ENCODE assay signal across 15 cellular contexts in the genomic region with DNA sequence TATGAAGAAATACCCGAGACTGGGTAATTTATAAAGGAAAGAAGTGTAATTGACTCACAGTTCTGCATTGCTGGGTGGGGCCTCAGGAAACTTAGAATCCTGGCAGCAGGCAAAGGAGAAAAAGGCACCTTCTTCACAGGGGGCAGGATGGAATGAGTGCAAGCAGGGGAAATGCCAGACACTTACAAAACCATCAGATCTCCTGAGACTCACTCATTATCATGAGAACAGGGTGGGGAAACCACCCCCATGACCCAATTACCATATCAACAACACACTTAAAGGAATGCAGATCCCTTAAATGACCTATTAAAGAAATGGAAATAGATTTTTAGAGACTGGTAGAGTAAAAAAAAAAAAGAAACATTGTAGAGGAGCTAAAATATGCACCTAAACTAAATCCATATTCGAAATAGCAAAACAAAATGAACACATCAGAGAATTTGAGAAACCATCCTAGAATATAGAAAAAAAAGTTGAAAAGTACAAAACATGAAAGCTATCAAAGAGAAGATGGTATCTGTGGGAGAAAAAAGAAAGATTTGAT.
"Had no signal": no experiment of that assay in that cellular context is flagged by ENCODE, and none has a peak within 500 bp of the region (broad histone marks: within the 10 kb centered on the region; RNA-seq: fewer than 3 reads in every experiment).

No MANE protein-coding gene starts in this region.

- DNase-seq: activated CD4-positive, alpha-beta T cell treated with anti-CD3 and anti-CD28 coated beads, Interleukin-2, amount 10 ng/mL, durations not matched to agents 7 days and 5 days; activated naive CD4-positive, alpha-beta T cell treated with Interleukin-2 at 50 U/mL for 16 hours; erythroblast; heart right ventricle; naive thymus-derived CD4-positive, alpha-beta T cell; ovary; sigmoid colon; spleen; stimulated activated naive CD8-positive, alpha-beta T cell treated with anti-CD3 and anti-CD28 coated beads, Interleukin-15, amount 100 ng/mL, for 72 hours had no signal

- ATAC-seq: activated T-helper 17 cell treated with anti-CD3 and anti-CD28 coated beads, Interleukin-2, amount 50 U/mL, for 72 hours; gastroesophageal sphincter; heart right ventricle; left lobe of liver; naive thymus-derived CD4-positive, alpha-beta T cell; stimulated activated naive CD8-positive, alpha-beta T cell treated with anti-CD3 and anti-CD28 coated beads, Interleukin-15, amount 100 ng/mL, for 72 hours had no signal

- H3K4me3 Mint-ChIP-seq: activated CD4-positive, alpha-beta T cell treated with anti-CD3 and anti-CD28 coated beads, Interleukin-2, amount 10 ng/mL, durations not matched to agents 7 days and 5 days; activated T-helper 17 cell treated with anti-CD3 and anti-CD28 coated beads, Interleukin-2, amount 50 U/mL, for 72 hours; naive thymus-derived CD4-positive, alpha-beta T cell; stimulated activated naive CD8-positive, alpha-beta T cell treated with anti-CD3 and anti-CD28 coated beads, Interleukin-15, amount 100 ng/mL, for 72 hours; type B pancreatic cell had no signal

- H3K4me3 ChIP-seq: ascending aorta, cardiac muscle cell, gastroesophageal sphincter, heart right ventricle, ovary, sigmoid colon, spleen had no signal

- H3K27ac Mint-ChIP-seq: activated CD4-positive, alpha-beta T cell treated with anti-CD3 and anti-CD28 coated beads, Interleukin-2, amount 10 ng/mL, durations not matched to agents 7 days and 5 days; activated T-helper 17 cell treated with anti-CD3 and anti-CD28 coated beads, Interleukin-2, amount 50 U/mL, for 72 hours; naive thymus-derived CD4-positive, alpha-beta T cell; stimulated activated naive CD8-positive, alpha-beta T cell treated with anti-CD3 and anti-CD28 coated beads, Interleukin-15, amount 100 ng/mL, for 72 hours; type B pancreatic cell had no signal

- H3K27ac ChIP-seq: ascending aorta, cardiac muscle cell, gastroesophageal sphincter, heart right ventricle, ovary, sigmoid colon, spleen had no signal

- H3K36me3 ChIP-seq: ascending aorta, cardiac muscle cell, gastroesophageal sphincter, heart right ventricle, ovary, sigmoid colon, spleen had no signal

- H3K4me1 Mint-ChIP-seq: activated CD4-positive, alpha-beta T cell treated with anti-CD3 and anti-CD28 coated beads, Interleukin-2, amount 10 ng/mL, durations not matched to agents 7 days and 5 days; stimulated activated naive CD8-positive, alpha-beta T cell treated with anti-CD3 and anti-CD28 coated beads, Interleukin-15, amount 100 ng/mL, for 72 hours had no signal

- H3K9me3 Mint-ChIP-seq: activated CD4-positive, alpha-beta T cell treated with anti-CD3 and anti-CD28 coated beads, Interleukin-2, amount 10 ng/mL, durations not matched to agents 7 days and 5 days; activated T-helper 17 cell treated with anti-CD3 and anti-CD28 coated beads, Interleukin-2, amount 50 U/mL, for 72 hours; stimulated activated naive CD8-positive, alpha-beta T cell treated with anti-CD3 and anti-CD28 coated beads, Interleukin-15, amount 100 ng/mL, for 72 hours; type B pancreatic cell had no signal

- H3K27me3 ChIP-seq: ascending aorta, cardiac muscle cell, gastroesophageal sphincter, heart right ventricle, ovary, sigmoid colon, spleen had no signal

- H3K4me1 ChIP-seq: ascending aorta, gastroesophageal sphincter, heart right ventricle, sigmoid colon, spleen had no signal

- H3K9me3 ChIP-seq: ascending aorta, gastroesophageal sphincter, ovary, sigmoid colon, spleen had no signal

- H3K36me3 Mint-ChIP-seq: naive thymus-derived CD4-positive, alpha-beta T cell; type B pancreatic cell had no signal

- H3K27me3 Mint-ChIP-seq: activated CD4-positive, alpha-beta T cell treated with anti-CD3 and anti-CD28 coated beads, Interleukin-2, amount 10 ng/mL, durations not matched to agents 7 days and 5 days; stimulated activated naive CD8-positive, alpha-beta T cell treated with anti-CD3 and anti-CD28 coated beads, Interleukin-15, amount 100 ng/mL, for 72 hours; type B pancreatic cell had no signal
